8 cellular contexts compared by ENCODE assay signal in genomic region chr4:112700679-112701078, GRCh38.
"Had no signal": no experiment of that assay in that cellular context is flagged by ENCODE, and none has a peak within 500 bp of the region (broad histone marks: within the 10 kb centered on the region; RNA-seq: fewer than 3 reads in every experiment).

No MANE protein-coding gene starts in this region.

- ATAC-seq: GM12878 had no signal

- FAIRE-seq: G401.6, GM12878, GM12891, GM12892, GM18507, GM19239 had no signal

- H3K4me3 ChIP-seq: GM12878 had no signal

- DNase-seq: GDM1, GF-D8 had no signal
